In genomic region chr2:39838589-39838988, GRCh38 we compare ENCODE assay signal across 14 cellular contexts.
"Had no signal": no experiment of that assay in that cellular context is flagged by ENCODE, and none has a peak within 500 bp of the region (broad histone marks: within the 10 kb centered on the region; RNA-seq: fewer than 3 reads in every experiment).

No MANE protein-coding gene starts in this region.

- H3K4me3 ChIP-seq: colonic mucosa, right lobe of liver, spleen had no signal

- H3K27ac Mint-ChIP-seq: activated B cell treated with CpG ODN at 0.5 μM for 24 hours; activated CD4-positive, alpha-beta T cell treated with anti-CD3 and anti-CD28 coated beads, Interleukin-2, amount 10 ng/mL, durations not matched to agents 24 days and 14 days; activated naive CD4-positive, alpha-beta T cell treated with anti-CD3 and anti-CD28 coated beads for 36 hours; activated T-helper 17 cell treated with anti-CD3 and anti-CD28 coated beads, Interleukin-2, amount 50 U/mL, for 72 hours; progenitor cell of endocrine pancreas; T-helper 1 cell treated with Interleukin-12 subunit alpha and Interleukin-12 subunit beta and Interleukin-4 antibody, amounts not matched to agents 30 μg/mL and 1 μg/mL, for 36 hours; type B pancreatic cell had no signal

- H3K4me3 Mint-ChIP-seq: activated B cell treated with CpG ODN at 0.5 μM for 24 hours; activated CD4-positive, alpha-beta T cell treated with anti-CD3 and anti-CD28 coated beads, Interleukin-2, amount 10 ng/mL, durations not matched to agents 24 days and 14 days; activated naive CD4-positive, alpha-beta T cell treated with anti-CD3 and anti-CD28 coated beads for 36 hours; activated T-helper 17 cell treated with anti-CD3 and anti-CD28 coated beads, Interleukin-2, amount 50 U/mL, for 72 hours; T-helper 1 cell treated with Interleukin-12 subunit alpha and Interleukin-12 subunit beta and Interleukin-4 antibody, amounts not matched to agents 30 μg/mL and 1 μg/mL, for 36 hours; type B pancreatic cell had no signal

- H3K27me3 Mint-ChIP-seq: activated CD4-positive, alpha-beta T cell treated with anti-CD3 and anti-CD28 coated beads, Interleukin-2, amount 10 ng/mL, durations not matched to agents 24 days and 14 days; progenitor cell of endocrine pancreas; type B pancreatic cell had no signal

- H3K27me3 ChIP-seq: colonic mucosa, right lobe of liver, spleen had no signal

- H3K9me3 Mint-ChIP-seq: activated CD4-positive, alpha-beta T cell treated with anti-CD3 and anti-CD28 coated beads, Interleukin-2, amount 10 ng/mL, durations not matched to agents 24 days and 14 days; activated T-helper 17 cell treated with anti-CD3 and anti-CD28 coated beads, Interleukin-2, amount 50 U/mL, for 72 hours had no signal

- H3K4me1 Mint-ChIP-seq: activated B cell treated with CpG ODN at 0.5 μM for 24 hours; activated CD4-positive, alpha-beta T cell treated with anti-CD3 and anti-CD28 coated beads, Interleukin-2, amount 10 ng/mL, durations not matched to agents 24 days and 14 days; activated T-helper 17 cell treated with anti-CD3 and anti-CD28 coated beads, Interleukin-2, amount 50 U/mL, for 72 hours had no signal

- DNase-seq: activated B cell treated with CpG ODN at 0.5 μM for 24 hours; activated T-cell treated with anti-CD3 and anti-CD28 coated beads for 4 hours; caudate nucleus; spleen; stimulated activated naive CD4-positive, alpha-beta T cell treated with Interleukin-2 at 50 U/mL for 16 hours had no signal

- H3K9me3 ChIP-seq: colonic mucosa had no signal

- FAIRE-seq: TTC549 had no signal

- H3K36me3 ChIP-seq: colonic mucosa, right lobe of liver, spleen had no signal

- H3K36me3 Mint-ChIP-seq: type B pancreatic cell had no signal

- H3K27ac ChIP-seq: colonic mucosa, right lobe of liver, spleen had no signal

- H3K4me1 ChIP-seq: colonic mucosa, right lobe of liver, spleen had no signal
